Comparison of ENCODE assay signal across 18 cellular contexts in the genomic region with DNA sequence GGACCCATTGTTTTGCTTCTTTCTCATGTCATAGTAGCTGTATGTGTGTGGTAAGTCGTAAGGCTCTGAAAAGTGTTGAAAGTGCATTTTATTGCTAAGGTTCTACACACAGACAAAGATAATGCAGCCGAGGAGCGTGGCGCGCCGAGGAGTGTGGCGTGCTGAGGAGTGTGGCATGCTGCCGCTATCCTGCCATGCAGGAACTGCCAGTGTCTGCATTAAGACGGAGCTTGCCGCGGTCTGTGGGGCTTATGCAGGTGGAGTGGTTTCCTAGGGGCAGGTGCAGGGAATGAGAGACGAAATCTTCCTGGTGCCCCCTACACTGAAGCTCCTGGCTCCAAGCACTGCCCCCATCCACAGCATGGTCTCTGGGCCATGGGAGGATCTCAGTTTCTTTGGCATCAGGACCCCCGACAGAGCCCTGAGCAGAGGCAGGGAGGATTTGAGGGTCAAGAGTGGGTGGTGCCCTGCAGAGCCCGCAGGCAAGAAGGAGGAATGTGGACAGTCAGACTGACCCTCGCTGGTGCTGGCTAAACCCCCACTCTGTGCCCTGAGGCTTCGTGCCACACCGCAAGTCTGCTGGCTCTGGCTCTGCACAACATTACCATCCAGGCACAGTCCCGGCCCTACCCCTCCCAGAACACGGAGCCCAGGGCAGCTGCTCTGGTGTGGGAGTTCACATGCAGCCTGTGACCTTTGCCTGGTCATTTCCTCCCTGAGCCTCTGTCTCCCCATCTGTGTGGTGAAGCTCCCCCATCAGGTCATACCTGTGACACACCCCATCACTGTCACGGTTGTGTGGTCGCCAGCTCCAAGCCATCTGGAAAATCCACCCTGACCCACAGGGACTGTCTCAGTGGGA. TPM values are rescaled to one million over a fixed set of nuclear protein-coding genes. Genes with fewer than 3 reads are reported as not detected.
DNase-seq lines count a peak whose midpoint lies in the region; ATAC-seq, FAIRE-seq and TF ChIP-seq lines count a peak whose summit lies in the region.
"Had no signal": no experiment of that assay in that cellular context is flagged by ENCODE, and none has a peak within 500 bp of the region (broad histone marks: within the 10 kb centered on the region; RNA-seq: fewer than 3 reads in every experiment).

No MANE protein-coding gene starts in this region.

- DNase-seq in D341Med (ENCODE audit: low spot score) (peak; percentile 17), RPMI7951 (ENCODE audit: low read depth) (peak; percentile 91), kidney tubule cell (ENCODE audit: low spot score) (peak; percentile 28), retina (peak; percentile 2), NCI-H1092 (lab: John Stamatoyannopoulos, UW) (no peak), D721Med (ENCODE audit: insufficient read length, low spot score) (no peak)
- DNase-seq: activated T-cell treated with anti-CD3 and anti-CD28 coated beads, Interleukin-2, amount 50 U/mL, for 24 hours; dermis blood vessel endothelial cell; esophagus squamous epithelium; hippocampal formation; NCI-H526 treated with DMSO at 0.1 percent for 48 hours; nucleus accumbens; substantia nigra; SW 1271 had no signal

- no peak for FAIRE-seq in D721Med (lab: Jason Lieb, UNC)
- FAIRE-seq: RCC 7860 had no signal

- TF ChIP-seq CTCF in D721Med (IDR thresholded peaks at IDR 0.05; ENCODE audit: insufficient read depth, missing control alignments): no peak

- ATAC-seq in GM21786 (IDR thresholded peaks at IDR 0.05; ENCODE audit: unreplicated experiment): no peak
- ATAC-seq: WTC11 had no signal

RNA-seq across cellular contexts. Expression of gene SNED1, which starts 3.2 kb away (rescaled TPM):
- total RNA-seq in RPMI7951 (2014; rRNA removed; shearing (Covaris generic)): 63.7 and 65.5 TPM in 2 replicates
- total RNA-seq: HT-29 had no signal

Comparison
In these comparisons a context has a peak if more than half of its experiments do, and no peak if none do; other contexts are left out.
1. DNase-seq: peak in D341Med (single experiment), RPMI7951 (single experiment), kidney tubule cell (single experiment) and retina (single experiment); none in NCI-H1092 (single experiment) and D721Med (single experiment).